ENCODE assay signal across 8 cellular contexts in the genomic region with DNA sequence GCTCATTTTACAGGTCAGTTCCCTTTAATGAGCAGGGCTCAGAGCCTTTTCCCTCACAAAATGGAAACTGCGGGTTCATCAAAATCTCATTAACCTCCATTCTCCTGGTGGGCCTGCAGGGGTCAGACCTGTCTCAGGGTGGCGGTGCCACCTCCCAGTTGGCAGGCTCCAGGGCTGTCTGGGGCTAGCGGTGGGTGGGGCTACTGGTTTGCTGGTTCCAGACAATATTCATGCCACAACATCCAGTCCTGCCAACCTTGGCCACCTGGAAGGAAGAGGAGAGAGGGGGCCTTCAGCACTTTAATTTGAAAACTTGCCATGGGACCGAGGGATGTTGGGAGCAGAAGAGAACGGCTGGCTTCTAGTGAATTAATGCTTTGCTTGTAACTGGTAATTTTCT. TPM values are rescaled to one million over a fixed set of nuclear protein-coding genes. Genes with fewer than 3 reads are reported as not detected.
DNase-seq lines count a peak whose midpoint lies in the region; ATAC-seq lines count a peak whose summit lies in the region.

No MANE protein-coding gene starts in this region.

- H3K27ac Mint-ChIP-seq in activated naive CD4-positive, alpha-beta T cell treated with anti-CD3 and anti-CD28 coated beads, Interleukin-2, amount 50 U/mL, for 72 hours: no peak overlapping the region
- H3K27ac Mint-ChIP-seq in stimulated activated memory B cell treated with anti-CD40 and anti-IgM and Interleukin-4, amounts not matched to agents 10 μg/mL and 1 μg/mL and 100 μg/mL, for 72 hours: peak overlapping the region; percentile 7

- H3K4me1 Mint-ChIP-seq in stimulated activated memory B cell treated with anti-CD40 and anti-IgM and Interleukin-4, amounts not matched to agents 10 μg/mL and 1 μg/mL and 100 μg/mL, for 72 hours: peaks cover 6% of the 10 kb centered on the region

- H3K4me3 Mint-ChIP-seq in stimulated activated memory B cell treated with anti-CD40 and anti-IgM and Interleukin-4, amounts not matched to agents 10 μg/mL and 1 μg/mL and 100 μg/mL, for 72 hours: no peak overlapping the region

- no peaks in the 10 kb centered on the region for H3K36me3 Mint-ChIP-seq in activated naive CD4-positive, alpha-beta T cell treated with anti-CD3 and anti-CD28 coated beads, Interleukin-2, amount 50 U/mL, for 72 hours
- H3K36me3 Mint-ChIP-seq in stimulated activated memory B cell treated with anti-CD40 and anti-IgM and Interleukin-4, amounts not matched to agents 10 μg/mL and 1 μg/mL and 100 μg/mL, for 72 hours: no peaks in the 10 kb centered on the region

- peak; percentile 60 to 79 for ATAC-seq in activated naive CD4-positive, alpha-beta T cell treated with anti-CD3 and anti-CD28 coated beads, Interleukin-2, amount 50 U/mL, for 72 hours
- ATAC-seq in stimulated activated memory B cell treated with anti-CD40 and anti-IgM and Interleukin-4, amounts not matched to agents 10 μg/mL and 1 μg/mL and 100 μg/mL, for 72 hours: peak; percentile 73
- no peak for ATAC-seq in HG02884 (IDR thresholded peaks at IDR 0.05; ENCODE audit: unreplicated experiment)

- H3K27me3 Mint-ChIP-seq in stimulated activated memory B cell treated with anti-CD40 and anti-IgM and Interleukin-4, amounts not matched to agents 10 μg/mL and 1 μg/mL and 100 μg/mL, for 72 hours: peaks cover 39% of the 10 kb centered on the region

- no peaks in the 10 kb centered on the region for H3K9me3 Mint-ChIP-seq in activated naive CD4-positive, alpha-beta T cell treated with anti-CD3 and anti-CD28 coated beads, Interleukin-2, amount 50 U/mL, for 72 hours
- H3K9me3 Mint-ChIP-seq in stimulated activated memory B cell treated with anti-CD40 and anti-IgM and Interleukin-4, amounts not matched to agents 10 μg/mL and 1 μg/mL and 100 μg/mL, for 72 hours: no peaks in the 10 kb centered on the region

- peak; percentile 5 for DNase-seq in SKM-1 treated with dmso at 0.1 percent for 144 hours (lab: John Stamatoyannopoulos, UW; ENCODE audit: unreplicated experiment)
- no peak for DNase-seq in SKM-1 (lab: John Stamatoyannopoulos, UW; ENCODE audit: unreplicated experiment)
- peak; percentile 10 for DNase-seq in NCI-H146 treated with DMSO at 0.1 percent for 48 hours (lab: John Stamatoyannopoulos, UW; ENCODE audit: unreplicated experiment)
- peak in 1 of 2 donors; percentile 37 for DNase-seq in activated naive CD4-positive, alpha-beta T cell treated with anti-CD3 and anti-CD28 coated beads, Interleukin-2, amount 50 U/mL, for 72 hours (ENCODE audit: low spot score in 2 of 2)
- peak; percentile 80 for DNase-seq in iPS-NIHi7 (ENCODE audit: extremely low spot score)
- DNase-seq in NCI-H2171 treated with DMSO at 0.1 percent for 48 hours (lab: John Stamatoyannopoulos, UW): no peak

RNA-seq across cellular contexts. Expression of a gene that starts 41.9 kb away (rescaled TPM):
- total RNA-seq in activated naive CD4-positive, alpha-beta T cell treated with anti-CD3 and anti-CD28 coated beads, Interleukin-2, amount 50 U/mL, for 72 hours: 10 to 100 TPM; 68.9 to 79.4 TPM

Comparison
In these comparisons a context has a peak if more than half of its experiments do, and no peak if none do; other contexts are left out.
1. DNase-seq: peak in SKM-1 treated with dmso at 0.1 percent for 144 hours (single experiment), NCI-H146 treated with DMSO at 0.1 percent for 48 hours (single experiment) and iPS-NIHi7 (single experiment); none in SKM-1 (single experiment) and NCI-H2171 treated with DMSO at 0.1 percent for 48 hours (single experiment).